Comparison of ENCODE assay signal across 22 cellular contexts in genomic region chr16:66910175-66910940, GRCh38. TPM values are rescaled to one million over a fixed set of nuclear protein-coding genes. Genes with fewer than 3 reads are reported as not detected.
"Had no signal": no experiment of that assay in that cellular context is flagged by ENCODE, and none has a peak within 500 bp of the region (broad histone marks: within the 10 kb centered on the region; RNA-seq: fewer than 3 reads in every experiment).

No MANE protein-coding gene starts in this region.

- H3K9me3 Mint-ChIP-seq: activated CD4-positive, alpha-beta memory T cell treated with anti-CD3 and anti-CD28 coated beads for 36 hours; activated naive CD4-positive, alpha-beta T cell treated with anti-CD3 and anti-CD28 coated beads for 36 hours; activated naive CD8-positive, alpha-beta T cell treated with anti-CD3 and anti-CD28 coated beads, Interleukin-2, amount 50 U/mL, for 24 hours; activated T-helper 2 cell treated with anti-CD3 and anti-CD28 coated beads, Interferon-gamma antibody, Interleukin-2, Interleukin-4, amounts not matched to agents 10 μg/mL and 5 μg/mL and 100 μg/mL, durations not matched to agents 14 hours and 24 hours and 36 hours; endodermal cell; nephron; stimulated activated naive CD8-positive, alpha-beta T cell treated with anti-CD3 and anti-CD28 coated beads, Interleukin-15, Interleukin-2, amounts not matched to agents 100 ng/mL and 50 ng/mL, for 24 hours had no signal

- H3K4me1 Mint-ChIP-seq: endodermal cell had no signal

- H3K9me3 ChIP-seq: ascending aorta, breast epithelium, prostate gland, suprapubic skin had no signal

- H3K27me3 ChIP-seq: ascending aorta, breast epithelium, dorsolateral prefrontal cortex, suprapubic skin had no signal

- H3K4me3 Mint-ChIP-seq: activated CD4-positive, alpha-beta memory T cell treated with anti-CD3 and anti-CD28 coated beads for 36 hours; activated CD4-positive, alpha-beta T cell treated with anti-CD3 and anti-CD28 coated beads for 36 hours; activated CD8-positive, alpha-beta memory T cell treated with anti-CD3 and anti-CD28 coated beads, Interleukin-2, amount 10 ng/mL, durations not matched to agents 7 days and 5 days; activated naive CD4-positive, alpha-beta T cell treated with anti-CD3 and anti-CD28 coated beads for 36 hours; activated naive CD8-positive, alpha-beta T cell treated with anti-CD3 and anti-CD28 coated beads, Interleukin-2, amount 50 U/mL, for 24 hours; endodermal cell; nephron; stimulated activated naive CD8-positive, alpha-beta T cell treated with anti-CD3 and anti-CD28 coated beads, Interleukin-15, Interleukin-2, amounts not matched to agents 100 ng/mL and 50 ng/mL, for 24 hours; T-helper 17 cell; type B pancreatic cell had no signal

- H3K27me3 Mint-ChIP-seq: activated CD4-positive, alpha-beta memory T cell treated with anti-CD3 and anti-CD28 coated beads for 36 hours; activated CD4-positive, alpha-beta T cell treated with anti-CD3 and anti-CD28 coated beads for 36 hours; activated CD8-positive, alpha-beta memory T cell treated with anti-CD3 and anti-CD28 coated beads, Interleukin-2, amount 10 ng/mL, durations not matched to agents 7 days and 5 days; activated naive CD8-positive, alpha-beta T cell treated with anti-CD3 and anti-CD28 coated beads, Interleukin-2, amount 50 U/mL, for 24 hours; stimulated activated naive CD8-positive, alpha-beta T cell treated with anti-CD3 and anti-CD28 coated beads, Interleukin-15, Interleukin-2, amounts not matched to agents 100 ng/mL and 50 ng/mL, for 24 hours had no signal

- H3K27ac ChIP-seq: ascending aorta, breast epithelium, dorsolateral prefrontal cortex, prostate gland, suprapubic skin had no signal

- DNase-seq: activated CD8-positive, alpha-beta memory T cell treated with anti-CD3 and anti-CD28 coated beads, Interleukin-2, amount 10 ng/mL, durations not matched to agents 7 days and 5 days; activated naive CD4-positive, alpha-beta T cell treated with anti-CD3 and anti-CD28 coated beads for 36 hours; activated T-cell treated with anti-CD3 and anti-CD28 coated beads, Interleukin-2, amount 50 U/mL, for 1 hour; dorsolateral prefrontal cortex; hippocampal formation; occipital lobe; T-helper 17 cell had no signal

- ATAC-seq: activated CD8-positive, alpha-beta memory T cell treated with anti-CD3 and anti-CD28 coated beads, Interleukin-2, amount 10 ng/mL, durations not matched to agents 7 days and 5 days; sciatic nerve; T-helper 17 cell had no signal

- H3K27ac Mint-ChIP-seq: activated CD4-positive, alpha-beta memory T cell treated with anti-CD3 and anti-CD28 coated beads for 36 hours; activated CD4-positive, alpha-beta T cell treated with anti-CD3 and anti-CD28 coated beads for 36 hours; activated CD8-positive, alpha-beta memory T cell treated with anti-CD3 and anti-CD28 coated beads, Interleukin-2, amount 10 ng/mL, durations not matched to agents 7 days and 5 days; activated naive CD4-positive, alpha-beta T cell treated with anti-CD3 and anti-CD28 coated beads for 36 hours; activated naive CD8-positive, alpha-beta T cell treated with anti-CD3 and anti-CD28 coated beads, Interleukin-2, amount 50 U/mL, for 24 hours; activated T-helper 2 cell treated with anti-CD3 and anti-CD28 coated beads, Interferon-gamma antibody, Interleukin-2, Interleukin-4, amounts not matched to agents 10 μg/mL and 5 μg/mL and 100 μg/mL, durations not matched to agents 14 hours and 24 hours and 36 hours; endodermal cell; nephron; stimulated activated naive CD8-positive, alpha-beta T cell treated with anti-CD3 and anti-CD28 coated beads, Interleukin-15, Interleukin-2, amounts not matched to agents 100 ng/mL and 50 ng/mL, for 24 hours; T-helper 17 cell; type B pancreatic cell had no signal

- H3K4me1 ChIP-seq: breast epithelium, prostate gland had no signal

- H3K36me3 Mint-ChIP-seq: activated CD4-positive, alpha-beta memory T cell treated with anti-CD3 and anti-CD28 coated beads for 36 hours; activated CD8-positive, alpha-beta memory T cell treated with anti-CD3 and anti-CD28 coated beads, Interleukin-2, amount 10 ng/mL, durations not matched to agents 7 days and 5 days; type B pancreatic cell had no signal

- H3K36me3 ChIP-seq: ascending aorta, breast epithelium, prostate gland, suprapubic skin had no signal

- H3K4me3 ChIP-seq: ascending aorta, breast epithelium, dorsolateral prefrontal cortex, prostate gland, suprapubic skin had no signal

RNA-seq across cellular contexts. Expression of gene CDH16, which starts 8.3 kb away (rescaled TPM):
- total RNA-seq: activated CD4-positive, alpha-beta memory T cell treated with anti-CD3 and anti-CD28 coated beads for 36 hours; activated CD4-positive, alpha-beta T cell treated with anti-CD3 and anti-CD28 coated beads for 36 hours; activated CD8-positive, alpha-beta memory T cell treated with anti-CD3 and anti-CD28 coated beads, Interleukin-2, amount 10 ng/mL, durations not matched to agents 7 days and 5 days; activated naive CD4-positive, alpha-beta T cell treated with anti-CD3 and anti-CD28 coated beads for 36 hours; activated T-helper 2 cell treated with anti-CD3 and anti-CD28 coated beads, Interferon-gamma antibody, Interleukin-2, Interleukin-4, amounts not matched to agents 10 μg/mL and 5 μg/mL and 100 μg/mL, durations not matched to agents 14 hours and 24 hours and 36 hours; ascending aorta; breast epithelium; endodermal cell; glomerular endothelial cell; mesenteric fat pad; occipital lobe; prostate gland; sciatic nerve; T-helper 17 cell had no signal
